13 cellular contexts compared by ENCODE assay signal in genomic region chr3:129231331-129232119, GRCh38. TPM values are rescaled to one million over a fixed set of nuclear protein-coding genes. Genes with fewer than 3 reads are reported as not detected.
DNase-seq lines count a peak whose midpoint lies in the region; ATAC-seq and TF ChIP-seq lines count a peak whose summit lies in the region.
"Had no signal": no experiment of that assay in that cellular context is flagged by ENCODE, and none has a peak within 500 bp of the region (broad histone marks: within the 10 kb centered on the region; RNA-seq: fewer than 3 reads in every experiment).

No MANE protein-coding gene starts in this region.

- peak overlapping the region; percentile 25 for H3K4me2 ChIP-seq in OCI-LY7 (ENCODE audit: low read length)

- peak overlapping the region; percentile 52; the same call in 1 of the 2 replicates for H2AFZ ChIP-seq in OCI-LY7 (ENCODE audit: low read length)

- TF ChIP-seq CTCF in OCI-LY7 (conservative IDR thresholded peaks at IDR 0.05; ENCODE audit: low read length) = no peak
- TF ChIP-seq CTCF in esophagus squamous epithelium (IDR thresholded peaks at IDR 0.05) = no peak
- no peak for TF ChIP-seq CTCF in suprapubic skin (IDR thresholded peaks at IDR 0.05)
- no peak for TF ChIP-seq CTCF in gastroesophageal sphincter (IDR thresholded peaks at IDR 0.05)

- H3K4me1 ChIP-seq in OCI-LY7 (ENCODE audit: insufficient read depth, low read length, poor library complexity, severe bottlenecking) (peaks cover 74% of the 10 kb centered on the region), esophagus squamous epithelium (peaks cover 30 to 53% (median 33%) of the 10 kb centered on the region in 3 donors), suprapubic skin (peaks cover 39% of the 10 kb centered on the region), gastroesophageal sphincter (peaks cover 0 to 28% (median 6%) of the 10 kb centered on the region in 3 donors)
- H3K4me1 ChIP-seq: SJCRH30 had no signal

- H3K9me3 ChIP-seq in OCI-LY7 (ENCODE audit: low read length) (peaks cover 9% of the 10 kb centered on the region; the same call in 1 of the 2 replicates), esophagus squamous epithelium (no peaks in the 10 kb centered on the region), suprapubic skin (no peaks in the 10 kb centered on the region), gastroesophageal sphincter (no peaks in the 10 kb centered on the region)
- H3K9me3 ChIP-seq: SJCRH30 had no signal

- peaks cover 81% of the 10 kb centered on the region for H3K4me1 Mint-ChIP-seq in activated naive CD4-positive, alpha-beta T cell treated with anti-CD3 and anti-CD28 coated beads, Interleukin-2, amount 10 ng/mL, durations not matched to agents 7 days and 5 days

- intact Hi-C loops in OCI-LY7 (cut with micrococcal nuclease; ENCODE audit: unreplicated experiment) = loop anchor here (5.0 kb wide), 1 partner anchor 109 kb away; the partner anchor contains the start of gene RAB43
- intact Hi-C loops in esophagus squamous epithelium (cut with DNase I) = no loop called here

- H3K27me3 ChIP-seq in esophagus squamous epithelium = no peaks in the 10 kb centered on the region
- H3K27me3 ChIP-seq in suprapubic skin = no peaks in the 10 kb centered on the region
- H3K27me3 ChIP-seq in gastroesophageal sphincter = no peaks in the 10 kb centered on the region
- H3K27me3 ChIP-seq: SJCRH30 had no signal

- H3K36me3 Mint-ChIP-seq in activated naive CD4-positive, alpha-beta T cell treated with anti-CD3 and anti-CD28 coated beads, Interleukin-2, amount 10 ng/mL, durations not matched to agents 7 days and 5 days = peaks cover 2% of the 10 kb centered on the region
- H3K36me3 Mint-ChIP-seq: natural killer cell treated with Interleukin-12 subunit alpha and Interleukin-12 subunit beta and Interleukin-15 and Interleukin-18, amount 100 ng/mL, for 72 hours had no signal

- H3K79me2 ChIP-seq in OCI-LY7 (ENCODE audit: insufficient read depth, low read depth, low read length) = no peaks in the 10 kb centered on the region

- ATAC-seq in HG03521 (IDR thresholded peaks at IDR 0.05; ENCODE audit: unreplicated experiment) (no peak), gastroesophageal sphincter (no peak)

- no peaks in the 10 kb centered on the region for H3K9me3 Mint-ChIP-seq in activated naive CD4-positive, alpha-beta T cell treated with anti-CD3 and anti-CD28 coated beads, Interleukin-2, amount 10 ng/mL, durations not matched to agents 7 days and 5 days
- H3K9me3 Mint-ChIP-seq: natural killer cell treated with Interleukin-12 subunit alpha and Interleukin-12 subunit beta and Interleukin-15 and Interleukin-18, amount 100 ng/mL, for 72 hours had no signal

- no peaks in the 10 kb centered on the region for H4K20me1 ChIP-seq in OCI-LY7 (ENCODE audit: insufficient read depth, low read length)

- H3K4me3 Mint-ChIP-seq in activated naive CD4-positive, alpha-beta T cell treated with anti-CD3 and anti-CD28 coated beads, Interleukin-2, amount 10 ng/mL, durations not matched to agents 7 days and 5 days = no peak overlapping the region

- POLR2A ChIA-PET in OCI-LY7 (lab: Charles Lee) = interaction anchor here (0.6 to 1.9 kb wide), 6 partner anchors 9 to 185 kb away, joined by 3 to 6 read pairs (median 4); no protein-coding TSS in a partner anchor

- no peak for TF ChIP-seq EP300 in suprapubic skin (IDR thresholded peaks at IDR 0.05)
- no peak for TF ChIP-seq EP300 in gastroesophageal sphincter (IDR thresholded peaks at IDR 0.05)

- no peaks in the 10 kb centered on the region for H3K36me3 ChIP-seq in OCI-LY7 (ENCODE audit: insufficient read depth, low read length)
- no peaks in the 10 kb centered on the region for H3K36me3 ChIP-seq in esophagus squamous epithelium
- no peaks in the 10 kb centered on the region for H3K36me3 ChIP-seq in suprapubic skin
- H3K36me3 ChIP-seq in gastroesophageal sphincter = no peaks in the 10 kb centered on the region
- H3K36me3 ChIP-seq: SJCRH30 had no signal

- CTCF ChIA-PET in activated naive CD4-positive, alpha-beta T cell treated with anti-CD3 and anti-CD28 coated beads, Interleukin-2, amount 10 ng/mL, durations not matched to agents 7 days and 5 days (lab: Charles Lee) = interaction anchor here (2.0 to 5.6 kb wide), 2 partner anchors 14 to 69 kb away, joined by 9 to 28 read pairs; no protein-coding TSS in a partner anchor
- CTCF ChIA-PET in OCI-LY7 (lab: Charles Lee; ENCODE audit: unreplicated experiment) = no interaction called here

- H3K27ac Mint-ChIP-seq in activated naive CD4-positive, alpha-beta T cell treated with anti-CD3 and anti-CD28 coated beads, Interleukin-2, amount 10 ng/mL, durations not matched to agents 7 days and 5 days = peak overlapping the region; percentile 63

- 68 to 88% methylated on average over 7 of the region's 10 CpGs for WGBS in esophagus squamous epithelium, 2 donors
- 88% methylated on average over 10 of the region's 10 CpGs for WGBS in suprapubic skin
- WGBS in gastroesophageal sphincter (ENCODE audit: low coverage in 1 of 2), 2 donors = 88 to 100% methylated on average over 2 to 5 of the region's 10 CpGs

- H3K27ac ChIP-seq in OCI-LY7 (ENCODE audit: low read depth, low read length, poor library complexity, severe bottlenecking) (peak overlapping the region; percentile 26), esophagus squamous epithelium (peak overlapping the region; percentile 17 to 69 (median 36)), suprapubic skin (peak overlapping the region; percentile 51), gastroesophageal sphincter (peak overlapping the region in 1 of 4 donors; percentile 15)
- H3K27ac ChIP-seq: C4-2B, SJCRH30 had no signal

- no peak for DNase-seq in activated naive CD4-positive, alpha-beta T cell treated with anti-CD3 and anti-CD28 coated beads, Interleukin-2, amount 10 ng/mL, durations not matched to agents 7 days and 5 days
- no peak for DNase-seq in activated naive CD4-positive, alpha-beta T cell treated with anti-CD3 and anti-CD28 coated beads, Interleukin-2, amount 50 U/mL, for 16 hours
- DNase-seq in OCI-LY7 (ENCODE audit: low spot score) = no peak
- no peak for DNase-seq in esophagus squamous epithelium (lab: John Stamatoyannopoulos, UW)
- no peak for DNase-seq in suprapubic skin (ENCODE audit: low spot score in 2 of 2)
- no peak for DNase-seq in activated effector memory CD4-positive, alpha-beta T cell treated with anti-CD3 and anti-CD28 coated beads, Interleukin-2, amount 50 U/mL, for 16 hours
- DNase-seq: NCI-H187; SJCRH30; stimulated activated CD4-positive, alpha-beta T cell treated with anti-CD3 and anti-CD28 coated beads, Interleukin-12 subunit alpha, Interleukin-12 subunit beta, amount 100 ng/mL, for 4 hours had no signal

- H3K27me3 Mint-ChIP-seq in activated naive CD4-positive, alpha-beta T cell treated with anti-CD3 and anti-CD28 coated beads, Interleukin-2, amount 10 ng/mL, durations not matched to agents 7 days and 5 days = no peaks in the 10 kb centered on the region

- no TSS peak for BruUV-seq in OCI-LY7 (replicated peaks; lab: Mats Ljungman, UMichigan)

- no peaks in the 10 kb centered on the region for H3K9me2 ChIP-seq in OCI-LY7 (ENCODE audit: insufficient read depth, low read length)

- H3K4me3 ChIP-seq in OCI-LY7 (ENCODE audit: low read depth, low read length, poor library complexity, severe bottlenecking) (no peak overlapping the region), esophagus squamous epithelium (no peak overlapping the region), suprapubic skin (no peak overlapping the region), gastroesophageal sphincter (no peak overlapping the region)
- H3K4me3 ChIP-seq: SJCRH30 had no signal

- no peak for TF ChIP-seq POLR2A in esophagus squamous epithelium (IDR thresholded peaks at IDR 0.05)
- TF ChIP-seq POLR2A in suprapubic skin (IDR thresholded peaks at IDR 0.05) = no peak
- TF ChIP-seq POLR2A in gastroesophageal sphincter (IDR thresholded peaks at IDR 0.05) = no peak

RNA-seq across cellular contexts. Expression of gene COPG1, which starts 17.9 kb away (rescaled TPM):
- total RNA-seq in OCI-LY7 (2014; rRNA removed; shearing (Covaris generic)) = 91.9 and 135 TPM in 2 replicates
- total RNA-seq in OCI-LY7 (2022) (174 and 182 TPM in 2 replicates), esophagus squamous epithelium (100 to 1,000 TPM in 2 of 4 donors, 10 to 100 TPM in 2; 68.3 to 121 (median 104) TPM), suprapubic skin (10 to 100 TPM; 77.1 to 95.3 (median 88.6) TPM), gastroesophageal sphincter (10 to 100 TPM; 64.6 to 95.8 (median 74.0) TPM)

RNA-seq across cellular contexts. Expression of gene HMCES, which starts 47.1 kb away (rescaled TPM):
- total RNA-seq in OCI-LY7 (2014; rRNA removed; shearing (Covaris generic)) = 90.6 and 104 TPM in 2 replicates
- total RNA-seq in OCI-LY7 (2022) (287 and 320 TPM in 2 replicates), esophagus squamous epithelium (10 to 100 TPM; 24.2 to 32.7 (median 29.7) TPM), suprapubic skin (10 to 100 TPM; 25.1 to 34.5 (median 32.7) TPM), gastroesophageal sphincter (10 to 100 TPM; 25.3 to 35.7 (median 30.2) TPM)

RNA-seq across cellular contexts. Expression of gene CNBP, which starts 47.8 kb away (rescaled TPM):
- total RNA-seq in OCI-LY7 (2014; rRNA removed; shearing (Covaris generic)) = 336 and 350 TPM in 2 replicates
- total RNA-seq in OCI-LY7 (2022) (322 and 324 TPM in 2 replicates), esophagus squamous epithelium (100 to 1,000 TPM; 209 to 435 (median 293) TPM), suprapubic skin (100 to 1,000 TPM; 361 to 504 (median 408) TPM), gastroesophageal sphincter (100 to 1,000 TPM; 420 to 667 (median 590) TPM)
